ENCODE assay signal across 8 cellular contexts in genomic region chr11:10751581-10751940, GRCh38.
DNase-seq lines count a peak whose midpoint lies in the region; ATAC-seq lines count a peak whose summit lies in the region.

No MANE protein-coding gene starts in this region.

- peak; percentile 8 for DNase-seq in activated naive CD8-positive, alpha-beta T cell treated with anti-CD3 and anti-CD28 coated beads, Interleukin-2, amount 50 U/mL, for 24 hours
- no peak for DNase-seq in NCI-H524 treated with DMSO at 0.1 percent for 48 hours (lab: John Stamatoyannopoulos, UW)

- H3K27ac ChIP-seq in iPS-18a (ENCODE audit: low read length) = no peak overlapping the region

- H3K27me3 ChIP-seq in iPS-18a (ENCODE audit: control insufficient read depth, insufficient read depth, low read length) = no peaks in the 10 kb centered on the region

- peak overlapping the region; percentile 95 for H3K4me3 ChIP-seq in iPS-18a (ENCODE audit: low read length)

- H3K36me3 ChIP-seq in iPS-18a (ENCODE audit: control insufficient read depth, low read depth, low read length) = peaks cover 30% of the 10 kb centered on the region

- peaks cover 18% of the 10 kb centered on the region for H3K4me1 Mint-ChIP-seq in activated naive CD8-positive, alpha-beta T cell treated with anti-CD3 and anti-CD28 coated beads, Interleukin-2, amount 50 U/mL, for 24 hours
- peaks cover 12% of the 10 kb centered on the region for H3K4me1 Mint-ChIP-seq in stimulated activated memory B cell treated with anti-CD40 and anti-IgM and Interleukin-4, amounts not matched to agents 10 μg/mL and 1 μg/mL and 100 μg/mL, for 72 hours

- peaks cover 7% of the 10 kb centered on the region for H3K4me1 ChIP-seq in iPS-18a (ENCODE audit: control insufficient read depth, low read depth, low read length)

- H3K9me3 ChIP-seq in iPS-18a (ENCODE audit: control insufficient read depth, low read depth, low read length) = no peaks in the 10 kb centered on the region

- H3K9ac ChIP-seq in iPS-18a (ENCODE audit: low read length) = peak overlapping the region; percentile 78

- ATAC-seq in GM18519 (IDR thresholded peaks at IDR 0.05; ENCODE audit: low FRiP score, unreplicated experiment) = peak; percentile 6
- peak; percentile 21 for ATAC-seq in HG03025 (IDR thresholded peaks at IDR 0.05; ENCODE audit: low FRiP score, unreplicated experiment)
- peak; percentile 7 for ATAC-seq in activated naive CD8-positive, alpha-beta T cell treated with anti-CD3 and anti-CD28 coated beads, Interleukin-2, amount 50 U/mL, for 24 hours
- peak; percentile 46 for ATAC-seq in stimulated activated memory B cell treated with anti-CD40 and anti-IgM and Interleukin-4, amounts not matched to agents 10 μg/mL and 1 μg/mL and 100 μg/mL, for 72 hours
- no peak for ATAC-seq in HG02759 (IDR thresholded peaks at IDR 0.05; ENCODE audit: unreplicated experiment)
- no peak for ATAC-seq in HG02610 (IDR thresholded peaks at IDR 0.05; ENCODE audit: unreplicated experiment)

- no peaks in the 10 kb centered on the region for H3K9me3 Mint-ChIP-seq in activated naive CD8-positive, alpha-beta T cell treated with anti-CD3 and anti-CD28 coated beads, Interleukin-2, amount 50 U/mL, for 24 hours
- no peaks in the 10 kb centered on the region for H3K9me3 Mint-ChIP-seq in stimulated activated memory B cell treated with anti-CD40 and anti-IgM and Interleukin-4, amounts not matched to agents 10 μg/mL and 1 μg/mL and 100 μg/mL, for 72 hours

- H3K4me3 Mint-ChIP-seq in activated naive CD8-positive, alpha-beta T cell treated with anti-CD3 and anti-CD28 coated beads, Interleukin-2, amount 50 U/mL, for 24 hours = peak overlapping the region; percentile 95
- H3K4me3 Mint-ChIP-seq in stimulated activated memory B cell treated with anti-CD40 and anti-IgM and Interleukin-4, amounts not matched to agents 10 μg/mL and 1 μg/mL and 100 μg/mL, for 72 hours = peak overlapping the region; percentile 97

- no peaks in the 10 kb centered on the region for H3K27me3 Mint-ChIP-seq in activated naive CD8-positive, alpha-beta T cell treated with anti-CD3 and anti-CD28 coated beads, Interleukin-2, amount 50 U/mL, for 24 hours
- H3K27me3 Mint-ChIP-seq in stimulated activated memory B cell treated with anti-CD40 and anti-IgM and Interleukin-4, amounts not matched to agents 10 μg/mL and 1 μg/mL and 100 μg/mL, for 72 hours = no peaks in the 10 kb centered on the region

- peak overlapping the region; percentile 81 for H3K27ac Mint-ChIP-seq in activated naive CD8-positive, alpha-beta T cell treated with anti-CD3 and anti-CD28 coated beads, Interleukin-2, amount 50 U/mL, for 24 hours
- peak overlapping the region; percentile 95 for H3K27ac Mint-ChIP-seq in stimulated activated memory B cell treated with anti-CD40 and anti-IgM and Interleukin-4, amounts not matched to agents 10 μg/mL and 1 μg/mL and 100 μg/mL, for 72 hours

- H3K36me3 Mint-ChIP-seq in activated naive CD8-positive, alpha-beta T cell treated with anti-CD3 and anti-CD28 coated beads, Interleukin-2, amount 50 U/mL, for 24 hours (ENCODE audit: low read depth) = peaks cover 14% of the 10 kb centered on the region
- peaks cover 16% of the 10 kb centered on the region for H3K36me3 Mint-ChIP-seq in stimulated activated memory B cell treated with anti-CD40 and anti-IgM and Interleukin-4, amounts not matched to agents 10 μg/mL and 1 μg/mL and 100 μg/mL, for 72 hours

Comparison
In these comparisons a context has a peak if more than half of its experiments do, and no peak if none do; other contexts are left out.
1. ATAC-seq: peak in GM18519 (single experiment), HG03025 (single experiment), activated naive CD8-positive, alpha-beta T cell treated with anti-CD3 and anti-CD28 coated beads, Interleukin-2, amount 50 U/mL, for 24 hours (single experiment) and stimulated activated memory B cell treated with anti-CD40 and anti-IgM and Interleukin-4, amounts not matched to agents 10 μg/mL and 1 μg/mL and 100 μg/mL, for 72 hours (single experiment); none in HG02759 (single experiment) and HG02610 (single experiment).